Comparison of ENCODE assay signal across 8 cellular contexts in the genomic region with DNA sequence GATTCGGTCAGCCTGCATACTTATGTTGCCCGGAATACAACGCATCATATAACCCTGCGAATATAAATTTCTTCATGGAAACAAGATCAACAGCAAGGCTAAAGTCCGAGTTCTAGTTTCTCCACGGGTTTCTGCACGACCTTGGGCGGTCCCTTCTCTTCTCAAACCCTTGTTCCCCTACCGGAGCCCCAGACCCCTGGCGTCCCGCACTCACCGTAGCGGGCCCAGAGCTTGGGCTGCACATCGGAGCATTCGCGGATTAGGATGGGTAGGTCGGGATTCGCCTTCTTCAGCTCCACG. TPM values are rescaled to one million over a fixed set of nuclear protein-coding genes. Genes with fewer than 3 reads are reported as not detected.
DNase-seq lines count a peak whose midpoint lies in the region; ATAC-seq and TF ChIP-seq lines count a peak whose summit lies in the region.

No MANE protein-coding gene starts in this region.

- in situ Hi-C loops in mammary epithelial cell (cut with MboI; ENCODE audit: low sequenced_read_pairs in 2 of 2) = no loop called here

- no peaks in the 10 kb centered on the region for H3K9me3 ChIP-seq in mammary epithelial cell (replicated peaks; ENCODE audit: insufficient read depth, low read length)

- dilution Hi-C loops in mammary epithelial cell (cut with HindIII; ENCODE audit: low sequenced_read_pairs) = loop anchor here (5.0 kb wide), 3 partner anchors 40 to 105 kb away; no protein-coding TSS in a partner anchor

- peak overlapping the region; percentile 93 for H3K4me2 ChIP-seq in mammary epithelial cell (ENCODE audit: insufficient read depth, low read depth, low read length)

- peak overlapping the region; percentile 41 for H3K27ac Mint-ChIP-seq in mesothelial cell of epicardium

- H3K9ac ChIP-seq in mammary epithelial cell (ENCODE audit: insufficient read depth, low read length) = peak overlapping the region; percentile 72

- H3K79me2 ChIP-seq in mammary epithelial cell (ENCODE audit: insufficient read depth, low read length) = peaks cover 53% of the 10 kb centered on the region

- intact Hi-C loops in mammary epithelial cell (cut with micrococcal nuclease) = loop anchor here (1.0 to 5.0 kb wide), 5 partner anchors 8 to 274 kb away; a partner anchor contains a TSS

- peak overlapping the region; percentile 75 for H3K27ac ChIP-seq in mammary epithelial cell (ENCODE audit: insufficient read depth, low read depth, low read length)

- peaks cover 20% of the 10 kb centered on the region for H3K4me1 Mint-ChIP-seq in mesothelial cell of epicardium

- peak overlapping the region; percentile 97 for H3K4me3 Mint-ChIP-seq in mesothelial cell of epicardium

- no peaks in the 10 kb centered on the region for H3K9me3 Mint-ChIP-seq in mesothelial cell of epicardium

- peaks cover 13% of the 10 kb centered on the region for H3K36me3 Mint-ChIP-seq in mesothelial cell of epicardium

- no peaks in the 10 kb centered on the region for H3K27me3 ChIP-seq in mammary epithelial cell (ENCODE audit: insufficient read depth, low read length)

- 1% methylated on average over 16 of the region's 19 CpGs for WGBS in mammary epithelial cell (ENCODE audit: low coverage, missing lambda C conversion rate)

- no peaks in the 10 kb centered on the region for H3K27me3 Mint-ChIP-seq in mesothelial cell of epicardium (ENCODE audit: low read depth)

- peak overlapping the region; percentile 95 for H2AFZ ChIP-seq in mammary epithelial cell (ENCODE audit: low read depth, low read length)

- H3K4me3 ChIP-seq in AG09309 (ENCODE audit: control insufficient read depth, low read depth, low read length) (peak overlapping the region; percentile 84), mammary epithelial cell (replicated peaks in 1 of 3; ENCODE audit: insufficient read depth in 1 of 3, low read depth in 2 of 3, low read length in 3 of 3) (peak overlapping the region; percentile 81 to 88 (median 81))

- H4K20me1 ChIP-seq in mammary epithelial cell (ENCODE audit: insufficient read depth, low read length) = no peaks in the 10 kb centered on the region

- peaks cover 15% of the 10 kb centered on the region for H3K4me1 ChIP-seq in mammary epithelial cell (ENCODE audit: insufficient read depth, low read length)

- no peak for DNase-seq in AG09309 (ENCODE audit: low read depth)
- DNase-seq in mammary epithelial cell = no peak
- no peak for DNase-seq in mesothelial cell of epicardium (ENCODE audit: low spot score in 2 of 2, unreplicated experiment in 2 of 2)
- DNase-seq in stimulated activated CD4-positive, alpha-beta T cell treated with anti-CD3 and anti-CD28 coated beads, Interleukin-4, amount 100 ng/mL, for 24 hours = no peak
- no peak for DNase-seq in COLO829 (ENCODE audit: low spot score)
- DNase-seq in hippocampal formation (lab: John Stamatoyannopoulos, UW) = no peak

- CTCF ChIA-PET in mammary epithelial cell (lab: Charles Lee; ENCODE audit: low non-redundant PET) = interaction anchor here (0.6 kb wide), 1 partner anchor 404 kb away, joined by 5 read pairs; a partner anchor contains a TSS

- TF ChIP-seq CTCF in AG09309 (IDR thresholded peaks at IDR 0.05; ENCODE audit: control insufficient read depth, insufficient read depth, low read depth, low read length, missing control alignments) (no peak), mammary epithelial cell (conservative IDR thresholded peaks at IDR 0.05 in 1 of 2, IDR thresholded peaks at IDR 0.05 in 1 of 2; ENCODE audit: extremely low read depth in 1 of 2, insufficient read depth in 1 of 2, low read depth in 1 of 2, low read length in 2 of 2) (no peak), mesothelial cell of epicardium (IDR thresholded peaks at IDR 0.05; ENCODE audit: unreplicated experiment) (no peak)

- BruUV-seq in mammary epithelial cell (replicated peaks; lab: Mats Ljungman, UMichigan) = TSS peak; percentile 59

- ATAC-seq in HG03342 (IDR thresholded peaks at IDR 0.05; ENCODE audit: unreplicated experiment) = peak; percentile 12
- no peak for ATAC-seq in GM19035 (IDR thresholded peaks at IDR 0.05; ENCODE audit: unreplicated experiment)

- peaks cover 13% of the 10 kb centered on the region for H3K36me3 ChIP-seq in mammary epithelial cell (ENCODE audit: insufficient read depth, low read length)

RNA-seq across cellular contexts. Expression of a gene that starts 0.4 kb away (rescaled TPM):
- total RNA-seq in mammary epithelial cell (10 to 100 TPM; 33.7 to 33.9 TPM), mesothelial cell of epicardium (41.2 to 46.9 TPM (median 45.5 TPM) in 3 replicates)
- polyA plus RNA-seq in mammary epithelial cell = 89.5 TPM
- 3.0 TPM for polyA minus RNA-seq in mammary epithelial cell

RNA-seq across cellular contexts. Expression of a gene that starts 0.6 kb away (rescaled TPM):
- total RNA-seq in mammary epithelial cell (10 to 100 TPM; 56.7 to 67.6 TPM), mesothelial cell of epicardium (85.0 to 85.8 TPM (median 85.8 TPM) in 3 replicates)
- 91.3 TPM for polyA plus RNA-seq in mammary epithelial cell
- polyA minus RNA-seq in mammary epithelial cell = 84.3 TPM

RNA-seq across cellular contexts. Expression of a gene that starts 7.7 kb away (rescaled TPM):
- total RNA-seq in mammary epithelial cell (10 to 100 TPM in 1 of 2 donors, 1 to 10 TPM in 1; 4.0 to 16.5 TPM), mesothelial cell of epicardium (20.6 to 21.2 TPM (median 21.0 TPM) in 3 replicates)
- polyA plus RNA-seq in mammary epithelial cell = 12.8 TPM
- 5.8 TPM for polyA minus RNA-seq in mammary epithelial cell

RNA-seq across cellular contexts. Expression of a gene that starts 14.0 kb away (rescaled TPM):
- total RNA-seq in mammary epithelial cell = 1 to 10 TPM in 1 of 2 donors, under 1 TPM in 1; 0.83 to 2.4 TPM
- 1.5 TPM for polyA plus RNA-seq in mammary epithelial cell
- 4.0 TPM for polyA minus RNA-seq in mammary epithelial cell
- 0.34 to 0.63 TPM (median 0.35 TPM) in 3 replicates for total RNA-seq in mesothelial cell of epicardium

RNA-seq across cellular contexts. Expression of a gene that starts 17.7 kb away (rescaled TPM):
- 10 to 100 TPM; 18.3 to 26.8 TPM for total RNA-seq in mammary epithelial cell
- 24.7 TPM for polyA plus RNA-seq in mammary epithelial cell
- polyA minus RNA-seq in mammary epithelial cell = 22.2 TPM
- total RNA-seq in mesothelial cell of epicardium = 24.9 to 26.8 TPM (median 26.0 TPM) in 3 replicates
